Comparison of ENCODE assay signal across 20 cellular contexts in the genomic region with DNA sequence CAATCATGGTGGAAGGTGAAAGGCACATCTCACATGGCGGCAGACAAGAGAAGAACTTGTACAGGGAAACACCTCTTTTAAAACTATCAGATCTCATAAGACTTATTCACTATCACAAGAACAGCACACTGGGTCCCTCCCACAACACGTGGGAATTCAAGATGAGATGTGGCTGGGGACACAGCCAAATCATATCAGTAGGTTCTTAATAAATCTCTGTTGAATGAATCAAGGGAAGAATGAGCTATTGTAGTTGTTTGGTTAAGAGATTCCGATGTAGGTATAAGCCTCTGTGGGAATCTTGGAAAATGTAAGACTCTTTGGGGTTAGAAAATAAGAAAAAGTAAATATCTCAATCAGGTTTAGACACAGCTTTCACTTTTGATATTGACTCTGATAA.
DNase-seq lines count a peak whose midpoint lies in the region; FAIRE-seq and TF ChIP-seq lines count a peak whose summit lies in the region.
"Had no signal": no experiment of that assay in that cellular context is flagged by ENCODE, and none has a peak within 500 bp of the region (broad histone marks: within the 10 kb centered on the region; RNA-seq: fewer than 3 reads in every experiment).

No MANE protein-coding gene starts in this region.

- no peak for FAIRE-seq in astrocyte (lab: Jason Lieb, UNC)
- FAIRE-seq: A204.1, GM12878, H1 had no signal

- H3K9me2 ChIP-seq in Karpas-422 (replicated peaks; ENCODE audit: insufficient read depth, low read length), result no peaks in the 10 kb centered on the region

- peak; percentile 67 for DNase-seq in NCI-H226
- peak; percentile 73 for DNase-seq in astrocyte (ENCODE audit: low read depth)
- DNase-seq in non-pigmented ciliary epithelial cell (ENCODE audit: low read depth), result peak; percentile 37
- DNase-seq in Karpas-422, result no peak
- DNase-seq in NCI-H1105 treated with DMSO at 0.1 percent for 48 hours (lab: John Stamatoyannopoulos, UW), result no peak
- no peak for DNase-seq in activated CD4-positive, alpha-beta T cell treated with anti-CD3 and anti-CD28 coated beads for 1 hour
- DNase-seq: ACHN; BE2C; C1 segment of cervical spinal cord; CD4-positive, CD25-positive, alpha-beta regulatory T cell; CD8-positive, alpha-beta memory T cell; COR-L47; DMS 273 treated with DMSO at 0.1 percent for 48 hours; DMS53; DND-41; EL; H9 had no signal

- H3K4me2 ChIP-seq in astrocyte (ENCODE audit: low read length) (no peak overlapping the region), Karpas-422 (ENCODE audit: low read depth, low read length, poor library complexity, severe bottlenecking) (no peak overlapping the region)

- no peak overlapping the region for H2AFZ ChIP-seq in astrocyte (ENCODE audit: low read depth, low read length)
- no peak overlapping the region for H2AFZ ChIP-seq in Karpas-422 (ENCODE audit: low read length)

- H3K9me3 ChIP-seq in astrocyte (ENCODE audit: insufficient read depth, low read depth, low read length) (no peaks in the 10 kb centered on the region), Karpas-422 (ENCODE audit: low read length) (no peaks in the 10 kb centered on the region)
- H3K9me3 ChIP-seq: BE2C had no signal

- no peaks in the 10 kb centered on the region for H3K27me3 Mint-ChIP-seq in astrocyte (ENCODE audit: low read depth, unreplicated experiment)

- H4K20me1 ChIP-seq in astrocyte (ENCODE audit: insufficient read depth, low read length) (no peaks in the 10 kb centered on the region), Karpas-422 (ENCODE audit: insufficient read depth, low read depth, low read length) (no peaks in the 10 kb centered on the region)

- H3K36me3 ChIP-seq in astrocyte (ENCODE audit: insufficient read depth, low read length) (no peaks in the 10 kb centered on the region), Karpas-422 (ENCODE audit: insufficient read depth, low read length) (peaks cover 4% of the 10 kb centered on the region; the same call in 1 of the 2 replicates)
- H3K36me3 ChIP-seq: BE2C had no signal

- no peak overlapping the region for H3K4me3 Mint-ChIP-seq in astrocyte (ENCODE audit: unreplicated experiment)
- H3K4me3 Mint-ChIP-seq: CD4-positive, CD25-positive, alpha-beta regulatory T cell; CD8-positive, alpha-beta memory T cell; H9 had no signal

- H3K79me2 ChIP-seq in astrocyte (ENCODE audit: insufficient read depth, low read length) (no peaks in the 10 kb centered on the region), Karpas-422 (ENCODE audit: low read length) (no peaks in the 10 kb centered on the region)

- H3K4me1 ChIP-seq in astrocyte (ENCODE audit: insufficient read depth, low read length) (peaks cover 26% of the 10 kb centered on the region), Karpas-422 (ENCODE audit: low read length) (peaks cover 31% of the 10 kb centered on the region)
- H3K4me1 ChIP-seq: BE2C had no signal

- no peak overlapping the region for H3K27ac Mint-ChIP-seq in astrocyte (ENCODE audit: unreplicated experiment)
- H3K27ac Mint-ChIP-seq: CD4-positive, CD25-positive, alpha-beta regulatory T cell; H9 had no signal

- peaks cover 5% of the 10 kb centered on the region for H3K36me3 Mint-ChIP-seq in astrocyte (ENCODE audit: low read depth, unreplicated experiment)

- H3K9ac ChIP-seq in astrocyte (ENCODE audit: low read length) (no peak overlapping the region), Karpas-422 (ENCODE audit: low read length) (no peak overlapping the region)

- H3K4me1 Mint-ChIP-seq in astrocyte (ENCODE audit: low read depth, unreplicated experiment), result peaks cover 34% of the 10 kb centered on the region
- H3K4me1 Mint-ChIP-seq: CD4-positive, CD25-positive, alpha-beta regulatory T cell had no signal

- H3K4me3 ChIP-seq in astrocyte (ENCODE audit: insufficient read depth, low read depth, low read length) (no peak overlapping the region), Karpas-422 (ENCODE audit: low read length) (no peak overlapping the region)
- H3K4me3 ChIP-seq: GM12878 had no signal

- no peak for TF ChIP-seq CTCF in astrocyte (IDR thresholded peaks at IDR 0.05; ENCODE audit: insufficient read depth, low read depth, low read length)

- H3K27ac ChIP-seq in astrocyte (ENCODE audit: low read depth, low read length) (no peak overlapping the region), Karpas-422 (ENCODE audit: low read length) (no peak overlapping the region)

- peaks cover 6% of the 10 kb centered on the region for H3K9me3 Mint-ChIP-seq in astrocyte (ENCODE audit: unreplicated experiment)
- H3K9me3 Mint-ChIP-seq: CD8-positive, alpha-beta memory T cell had no signal

- no peaks in the 10 kb centered on the region for H3K27me3 ChIP-seq in astrocyte (ENCODE audit: insufficient read depth, low read length)
- H3K27me3 ChIP-seq in Karpas-422 (ENCODE audit: low read length), result no peaks in the 10 kb centered on the region
- H3K27me3 ChIP-seq: BE2C had no signal

Comparison
In these comparisons a context has a peak if more than half of its experiments do, and no peak if none do; other contexts are left out.
1. DNase-seq: peak in NCI-H226 (single experiment), astrocyte (single experiment) and non-pigmented ciliary epithelial cell (single experiment); none in Karpas-422 (single experiment), NCI-H1105 treated with DMSO at 0.1 percent for 48 hours (single experiment) and activated CD4-positive, alpha-beta T cell treated with anti-CD3 and anti-CD28 coated beads for 1 hour (single experiment).